ENCODE assay signal across 16 cellular contexts in genomic region chr3:69426291-69426690, GRCh38.
"Had no signal": no experiment of that assay in that cellular context is flagged by ENCODE, and none has a peak within 500 bp of the region (broad histone marks: within the 10 kb centered on the region; RNA-seq: fewer than 3 reads in every experiment).

No MANE protein-coding gene starts in this region.

- H3K4me3 ChIP-seq: coronary artery, gastrocnemius medialis, heart left ventricle, neural progenitor cell had no signal

- H3K4me2 ChIP-seq: neural progenitor cell had no signal

- H3K36me3 ChIP-seq: gastrocnemius medialis, heart left ventricle, neural progenitor cell had no signal

- H3K27me3 ChIP-seq: gastrocnemius medialis, heart left ventricle, neural progenitor cell had no signal

- DNase-seq: activated CD4-positive, CD25-positive, alpha-beta regulatory T cell treated with anti-CD3 and anti-CD28 coated beads, Interleukin-2, amount 50 U/mL, for 72 hours; activated CD8-positive, alpha-beta memory T cell treated with anti-CD3 and anti-CD28 coated beads for 24 hours; activated CD8-positive, alpha-beta memory T cell treated with anti-CD3 and anti-CD28 coated beads, Interleukin-2, amount 50 U/mL, for 48 hours; activated effector memory CD4-positive, alpha-beta T cell treated with Interleukin-2 at 50 U/mL for 16 hours; activated naive CD4-positive, alpha-beta T cell treated with anti-CD3 and anti-CD28 coated beads, Interleukin-2, amount 50 U/mL, for 16 hours; activated T-cell treated with anti-CD3 and anti-CD28 coated beads, Interleukin-2, amount 50 U/mL, for 48 hours; aorta; gastrocnemius medialis; heart left ventricle; immature natural killer cell; kidney glomerular epithelial cell; left ventricle myocardium superior; stimulated activated naive B cell treated with anti-CD40 and anti-IgM and Interleukin-4, amounts not matched to agents 10 μg/mL and 1 μg/mL and 100 μg/mL, for 72 hours; T1000 had no signal

- H3K9me3 ChIP-seq: gastrocnemius medialis, heart left ventricle had no signal

- ATAC-seq: gastrocnemius medialis; heart left ventricle; left ventricle myocardium superior; stimulated activated naive B cell treated with anti-CD40 and anti-IgM and Interleukin-4, amounts not matched to agents 10 μg/mL and 1 μg/mL and 100 μg/mL, for 72 hours had no signal

- H2AFZ ChIP-seq: neural progenitor cell had no signal

- H3K27ac ChIP-seq: coronary artery, gastrocnemius medialis, heart left ventricle, neural progenitor cell had no signal
